Comparison of ENCODE assay signal across 1 cellular context in genomic region chr17:73255671-73256181, GRCh38.
A peak's percentile ranks its signal among the peaks of the same experiment; 100 is the strongest.
TF ChIP-seq lines count a peak whose summit lies in the region.

No MANE protein-coding gene starts in this region.

TF ChIP-seq in HepG2, 621 proteins besides CTCF, POLR2A, EP300 and RAD21 (continued from another document and continues in another):
- TF ChIP-seq HMGXB3 (CRISPR knock-in tag; IDR thresholded peaks at IDR 0.05; ENCODE audit: borderline replicate concordance), result no peak
- peak; percentile 49; the same call in 1 of the 2 replicates for TF ChIP-seq ZFX (CRISPR knock-in tag; IDR thresholded peaks at IDR 0.05; ENCODE audit: low read depth)
- TF ChIP-seq KMT2A (CRISPR knock-in tag; IDR thresholded peaks at IDR 0.05), result no peak
- no peak for TF ChIP-seq SOX13 (IDR thresholded peaks at IDR 0.05)
- peak in 1 of 2 experiments; percentile 17; a peak in 1 of 4 replicates for TF ChIP-seq SOX13 (CRISPR knock-in tag; conservative IDR thresholded peaks at IDR 0.05 in 1 of 2, IDR thresholded peaks at IDR 0.05 in 1 of 2)
- TF ChIP-seq THAP9 (CRISPR knock-in tag; IDR thresholded peaks at IDR 0.05; ENCODE audit: borderline replicate concordance), result no peak; the same call in 1 of the 2 replicates
- 0 out of 2 replicates have a peak, but pooled peaks have one; percentile 28 for TF ChIP-seq ZNF24 (IDR thresholded peaks at IDR 0.05)
- no peak for TF ChIP-seq TMF1 (CRISPR knock-in tag; IDR thresholded peaks at IDR 0.05; ENCODE audit: low read depth)
- no peak for TF ChIP-seq TEAD2 (CRISPR knock-in tag; IDR thresholded peaks at IDR 0.05)
- no peak for TF ChIP-seq ZMAT5 (CRISPR knock-in tag; IDR thresholded peaks at IDR 0.05; ENCODE audit: borderline replicate concordance, low read depth)
- TF ChIP-seq USF2 (IDR thresholded peaks at IDR 0.05; ENCODE audit: low read depth, low read length), result no peak
- no peak for TF ChIP-seq USF2 (CRISPR knock-in tag; IDR thresholded peaks at IDR 0.05; ENCODE audit: borderline replicate concordance)
- no peak for TF ChIP-seq E2F2 (CRISPR knock-in tag; IDR thresholded peaks at IDR 0.05; ENCODE audit: borderline replicate concordance)
- no peak for TF ChIP-seq ZNF572 (CRISPR knock-in tag; IDR thresholded peaks at IDR 0.05)
- TF ChIP-seq RFX3 (CRISPR knock-in tag; IDR thresholded peaks at IDR 0.05), result no peak
- no peak; the same call in 1 of the 2 replicates for TF ChIP-seq PRMT3 (CRISPR knock-in tag; IDR thresholded peaks at IDR 0.05; ENCODE audit: borderline replicate concordance, low read depth)
- no peak for TF ChIP-seq ZEB1 (IDR thresholded peaks at IDR 0.05; ENCODE audit: insufficient replicate concordance, low read depth)
- TF ChIP-seq ZNF839 (CRISPR knock-in tag; IDR thresholded peaks at IDR 0.05; ENCODE audit: borderline replicate concordance), result no peak
- TF ChIP-seq EZH2 (conservative IDR thresholded peaks at IDR 0.05; ENCODE audit: low read depth, low read length), result no peak
- no peak for TF ChIP-seq ZNF468 (CRISPR knock-in tag; IDR thresholded peaks at IDR 0.05)
- no peak for TF ChIP-seq TFAP4 (IDR thresholded peaks at IDR 0.05; ENCODE audit: borderline replicate concordance, low read depth)
- TF ChIP-seq NFYB (CRISPR knock-in tag; IDR thresholded peaks at IDR 0.05), result no peak
- TF ChIP-seq ONECUT2 (CRISPR knock-in tag; IDR thresholded peaks at IDR 0.05), result no peak
- TF ChIP-seq ZNF124 (CRISPR knock-in tag; IDR thresholded peaks at IDR 0.05), result peak; percentile 83; the same call in 1 of the 2 replicates
- no peak for TF ChIP-seq SP2 (CRISPR knock-in tag; IDR thresholded peaks at IDR 0.05)
- no peak for TF ChIP-seq NR1H2 (CRISPR knock-in tag; IDR thresholded peaks at IDR 0.05; ENCODE audit: borderline replicate concordance, low read depth)
- TF ChIP-seq RBAK (CRISPR knock-in tag; IDR thresholded peaks at IDR 0.05), result no peak
- TF ChIP-seq ZNF574 (CRISPR knock-in tag; IDR thresholded peaks at IDR 0.05), result peak; percentile 49; the same call in 1 of the 2 replicates
- TF ChIP-seq CSRNP1 (CRISPR knock-in tag; IDR thresholded peaks at IDR 0.05), result no peak
- TF ChIP-seq SNRNP70 (IDR thresholded peaks at IDR 0.05; ENCODE audit: low read depth, low read length), result no peak
- no peak for TF ChIP-seq ZNF550 (CRISPR knock-in tag; IDR thresholded peaks at IDR 0.05; ENCODE audit: borderline replicate concordance)
- TF ChIP-seq ZSCAN5A (CRISPR knock-in tag; IDR thresholded peaks at IDR 0.05; ENCODE audit: borderline replicate concordance), result no peak
- TF ChIP-seq HOMEZ (CRISPR knock-in tag; IDR thresholded peaks at IDR 0.05; ENCODE audit: low read depth), result no peak
- no peak for TF ChIP-seq MAF1 (CRISPR knock-in tag; IDR thresholded peaks at IDR 0.05; ENCODE audit: borderline replicate concordance)
- TF ChIP-seq MAFK (conservative IDR thresholded peaks at IDR 0.05 in 1 of 2, IDR thresholded peaks at IDR 0.05 in 1 of 2; ENCODE audit: low read length in 2 of 2), result no peak
- TF ChIP-seq AGO2 (optimal IDR thresholded peaks at IDR 0.05; ENCODE audit: low read depth, low read length), result no peak
- no peak for TF ChIP-seq ETS1 (CRISPR knock-in tag; IDR thresholded peaks at IDR 0.05)
- no peak for TF ChIP-seq ZFP90 (CRISPR knock-in tag; IDR thresholded peaks at IDR 0.05; ENCODE audit: borderline replicate concordance)
- TF ChIP-seq SRSF4 (IDR thresholded peaks at IDR 0.05; ENCODE audit: low read depth, low read length, poor library complexity, severe bottlenecking), result no peak
